In the genomic region with DNA sequence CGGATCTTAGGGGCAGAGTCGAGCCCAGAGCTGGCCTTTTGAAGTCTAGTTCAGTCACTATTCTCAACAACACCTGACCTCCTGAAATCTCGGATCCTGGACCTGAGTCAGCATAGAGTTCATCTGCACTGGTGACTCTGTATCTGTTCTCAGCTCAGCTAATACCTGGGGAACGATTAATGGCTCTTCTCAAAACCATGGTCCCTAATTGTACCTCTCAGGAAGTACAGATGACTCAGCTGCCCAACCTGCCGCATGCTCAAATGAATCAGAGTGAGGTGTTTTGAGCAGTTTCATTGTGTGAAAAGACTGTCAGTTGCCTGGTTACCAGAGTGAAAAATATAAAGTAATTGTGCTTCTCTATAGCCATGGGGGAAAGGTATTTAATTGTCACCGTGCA, we compare ENCODE assay signal across 12 cellular contexts.
DNase-seq lines count a peak whose midpoint lies in the region; ATAC-seq, FAIRE-seq and TF ChIP-seq lines count a peak whose summit lies in the region.
"Had no signal": no experiment of that assay in that cellular context is flagged by ENCODE, and none has a peak within 500 bp of the region (broad histone marks: within the 10 kb centered on the region; RNA-seq: fewer than 3 reads in every experiment).

No MANE protein-coding gene starts in this region.

- no peak for TF ChIP-seq POLR2A in H54 (IDR thresholded peaks at IDR 0.05; ENCODE audit: low read depth, low read length)

- FAIRE-seq in H54 (lab: Jason Lieb, UNC), result peak; percentile 52
- FAIRE-seq: H1 had no signal

- ATAC-seq in GM18870 (IDR thresholded peaks at IDR 0.05; ENCODE audit: unreplicated experiment), result no peak
- ATAC-seq: stimulated activated naive B cell treated with anti-CD40 and anti-IgM and Interleukin-4, amounts not matched to agents 10 μg/mL and 1 μg/mL and 100 μg/mL, for 72 hours had no signal

- DNase-seq in DMS53 (lab: John Stamatoyannopoulos, UW), result peak; percentile 79
- no peak for DNase-seq in H54 (ENCODE audit: insufficient read length, low spot score)
- DNase-seq in NCI-H2227 treated with DMSO at 0.1 percent for 48 hours (lab: John Stamatoyannopoulos, UW), result peak; percentile 71
- DNase-seq in caudate nucleus (lab: John Stamatoyannopoulos, UW), result peak in 23 of 61 donors; percentile 4 to 78 (median 29)
- no peak for DNase-seq in HT-29 (ENCODE audit: low spot score)
- DNase-seq in cortex of kidney (lab: John Stamatoyannopoulos, UW), result no peak
- no peak for DNase-seq in cerebellar nuclear complex (lab: John Stamatoyannopoulos, UW)
- DNase-seq: activated CD4-positive, alpha-beta T cell treated with anti-CD3 and anti-CD28 coated beads, Interleukin-2, amount 50 U/mL, for 1 hour; NCI-H1694 treated with DMSO at 0.1 percent for 48 hours; stimulated activated naive B cell treated with anti-CD40 and anti-IgM and Interleukin-4, amounts not matched to agents 10 μg/mL and 1 μg/mL and 100 μg/mL, for 72 hours had no signal

- H3K27ac ChIP-seq in caudate nucleus (ENCODE audit: low read depth, low read length), result peak overlapping the region; percentile 49

Comparison
In these comparisons a context has a peak if more than half of its experiments do, and no peak if none do; other contexts are left out.
1. DNase-seq: peak in DMS53 (single experiment) and NCI-H2227 treated with DMSO at 0.1 percent for 48 hours (single experiment); none in H54 (single experiment), HT-29 (single experiment), cortex of kidney (single experiment) and cerebellar nuclear complex (0 of 2).